Comparison of ENCODE assay signal across 20 cellular contexts in genomic region chr12:31954925-31955678, GRCh38. TPM values are rescaled to one million over a fixed set of nuclear protein-coding genes. Genes with fewer than 3 reads are reported as not detected.
A peak's percentile ranks its signal among the peaks of the same experiment; 100 is the strongest.
DNase-seq lines count a peak whose midpoint lies in the region; ATAC-seq lines count a peak whose summit lies in the region.
"Had no signal": no experiment of that assay in that cellular context is flagged by ENCODE, and none has a peak within 500 bp of the region (broad histone marks: within the 10 kb centered on the region; RNA-seq: fewer than 3 reads in every experiment).

No MANE protein-coding gene starts in this region.

- no peak overlapping the region for H3K4me3 Mint-ChIP-seq in activated CD8-positive, alpha-beta memory T cell treated with anti-CD3 and anti-CD28 coated beads, Interleukin-2, amount 10 ng/mL, durations not matched to agents 7 days and 5 days
- peak overlapping the region in 1 of 3 donors; percentile 36 for H3K4me3 Mint-ChIP-seq in T-cell
- H3K4me3 Mint-ChIP-seq in effector memory CD8-positive, alpha-beta T cell, result peak overlapping the region; percentile 20 to 38
- peak overlapping the region in 1 of 2 donors; percentile 31 for H3K4me3 Mint-ChIP-seq in stimulated activated naive B cell treated with anti-CD40 and anti-IgM and Interleukin-4, amounts not matched to agents 10 μg/mL and 1 μg/mL and 100 μg/mL, for 72 hours
- H3K4me3 Mint-ChIP-seq: mesothelial cell of epicardium had no signal

- CTCF ChIA-PET in activated CD8-positive, alpha-beta memory T cell treated with anti-CD3 and anti-CD28 coated beads, Interleukin-2, amount 10 ng/mL, durations not matched to agents 7 days and 5 days (lab: Charles Lee), result interaction anchor here (0.7 kb wide), 1 partner anchor 12 kb away, joined by 3 read pairs; no protein-coding TSS in a partner anchor
- CTCF ChIA-PET in T-cell (lab: Charles Lee), result interaction anchor here (0.7 kb wide), 2 partner anchors 105 to 125 kb away, joined by 4 to 7 read pairs; no protein-coding TSS in a partner anchor

- no peak for DNase-seq in activated CD8-positive, alpha-beta memory T cell treated with anti-CD3 and anti-CD28 coated beads, Interleukin-2, amount 10 ng/mL, durations not matched to agents 7 days and 5 days
- no peak for DNase-seq in activated CD8-positive, alpha-beta memory T cell treated with anti-CD3 and anti-CD28 coated beads, Interleukin-2, amount 50 U/mL, for 4 hours
- no peak for DNase-seq in T-cell
- no peak for DNase-seq in effector memory CD8-positive, alpha-beta T cell
- no peak for DNase-seq in stimulated activated naive B cell treated with anti-CD40 and anti-IgM and Interleukin-4, amounts not matched to agents 10 μg/mL and 1 μg/mL and 100 μg/mL, for 72 hours
- DNase-seq: activated CD4-positive, alpha-beta T cell treated with anti-CD3 and anti-CD28 coated beads, Interleukin-2, amount 50 U/mL, for 48 hours; activated T-cell treated with anti-CD3 and anti-CD28 coated beads, Interleukin-2, amount 50 U/mL, for 72 hours; amniotic stem cell; GDM1; heart left ventricle; NCI-H1417; NCI-H2171 treated with DMSO at 0.1 percent for 48 hours; NCI-H69; stimulated activated CD4-positive, alpha-beta T cell treated with anti-CD3 and anti-CD28 coated beads, Interleukin-12 subunit alpha, Interleukin-12 subunit beta, amount 100 ng/mL, for 4 hours had no signal

- H3K27me3 Mint-ChIP-seq in activated CD8-positive, alpha-beta memory T cell treated with anti-CD3 and anti-CD28 coated beads, Interleukin-2, amount 10 ng/mL, durations not matched to agents 7 days and 5 days, result no peaks in the 10 kb centered on the region
- H3K27me3 Mint-ChIP-seq in T-cell, result no peaks in the 10 kb centered on the region
- no peaks in the 10 kb centered on the region for H3K27me3 Mint-ChIP-seq in effector memory CD8-positive, alpha-beta T cell
- no peaks in the 10 kb centered on the region for H3K27me3 Mint-ChIP-seq in stimulated activated naive B cell treated with anti-CD40 and anti-IgM and Interleukin-4, amounts not matched to agents 10 μg/mL and 1 μg/mL and 100 μg/mL, for 72 hours

- POLR2A ChIA-PET in T-cell (lab: Charles Lee), result interaction anchor here (0.7 to 0.9 kb wide), 3 partner anchors 41 to 121 kb away, joined by 3 to 16 read pairs (median 7); no protein-coding TSS in a partner anchor

- H3K27ac Mint-ChIP-seq in activated CD8-positive, alpha-beta memory T cell treated with anti-CD3 and anti-CD28 coated beads, Interleukin-2, amount 10 ng/mL, durations not matched to agents 7 days and 5 days, result peak overlapping the region; percentile 15
- H3K27ac Mint-ChIP-seq in T-cell, result peak overlapping the region; percentile 78 to 81
- H3K27ac Mint-ChIP-seq in effector memory CD8-positive, alpha-beta T cell, result peak overlapping the region in 1 of 2 donors; percentile 41
- peak overlapping the region; percentile 75 for H3K27ac Mint-ChIP-seq in stimulated activated naive B cell treated with anti-CD40 and anti-IgM and Interleukin-4, amounts not matched to agents 10 μg/mL and 1 μg/mL and 100 μg/mL, for 72 hours
- H3K27ac Mint-ChIP-seq: activated T-cell treated with anti-CD3 and anti-CD28 coated beads, Interleukin-2, amount 50 U/mL, for 72 hours; mesothelial cell of epicardium had no signal

- H3K9me3 Mint-ChIP-seq in activated CD8-positive, alpha-beta memory T cell treated with anti-CD3 and anti-CD28 coated beads, Interleukin-2, amount 10 ng/mL, durations not matched to agents 7 days and 5 days (ENCODE audit: low read depth), result peaks cover 10% of the 10 kb centered on the region
- H3K9me3 Mint-ChIP-seq in T-cell, result peaks cover 0 to 11% (median 3%) of the 10 kb centered on the region in 3 donors
- peaks cover 0 to 2% of the 10 kb centered on the region in 2 donors for H3K9me3 Mint-ChIP-seq in effector memory CD8-positive, alpha-beta T cell
- peaks cover 14 to 16% of the 10 kb centered on the region in 2 donors for H3K9me3 Mint-ChIP-seq in stimulated activated naive B cell treated with anti-CD40 and anti-IgM and Interleukin-4, amounts not matched to agents 10 μg/mL and 1 μg/mL and 100 μg/mL, for 72 hours

- peaks cover 45% of the 10 kb centered on the region for H3K4me1 Mint-ChIP-seq in activated CD8-positive, alpha-beta memory T cell treated with anti-CD3 and anti-CD28 coated beads, Interleukin-2, amount 10 ng/mL, durations not matched to agents 7 days and 5 days
- peaks cover 58 to 68% (median 59%) of the 10 kb centered on the region in 3 donors for H3K4me1 Mint-ChIP-seq in T-cell
- H3K4me1 Mint-ChIP-seq in effector memory CD8-positive, alpha-beta T cell (ENCODE audit: low read depth in 2 of 2), result peaks cover 37 to 43% of the 10 kb centered on the region in 2 donors
- H3K4me1 Mint-ChIP-seq in stimulated activated naive B cell treated with anti-CD40 and anti-IgM and Interleukin-4, amounts not matched to agents 10 μg/mL and 1 μg/mL and 100 μg/mL, for 72 hours, result peaks cover 38 to 66% of the 10 kb centered on the region in 2 donors

- peaks cover 51% of the 10 kb centered on the region for H3K36me3 Mint-ChIP-seq in activated CD8-positive, alpha-beta memory T cell treated with anti-CD3 and anti-CD28 coated beads, Interleukin-2, amount 10 ng/mL, durations not matched to agents 7 days and 5 days
- H3K36me3 Mint-ChIP-seq in T-cell, result peaks cover 11% of the 10 kb centered on the region
- peaks cover 13% of the 10 kb centered on the region for H3K36me3 Mint-ChIP-seq in effector memory CD8-positive, alpha-beta T cell (ENCODE audit: insufficient read depth)
- H3K36me3 Mint-ChIP-seq in stimulated activated naive B cell treated with anti-CD40 and anti-IgM and Interleukin-4, amounts not matched to agents 10 μg/mL and 1 μg/mL and 100 μg/mL, for 72 hours, result peaks cover 37 to 59% of the 10 kb centered on the region in 2 donors

- ATAC-seq in activated CD8-positive, alpha-beta memory T cell treated with anti-CD3 and anti-CD28 coated beads, Interleukin-2, amount 10 ng/mL, durations not matched to agents 7 days and 5 days, result no peak
- ATAC-seq in T-cell (replicated peaks in 1 of 4), result no peak
- ATAC-seq in effector memory CD8-positive, alpha-beta T cell (replicated peaks), result no peak
- no peak for ATAC-seq in stimulated activated naive B cell treated with anti-CD40 and anti-IgM and Interleukin-4, amounts not matched to agents 10 μg/mL and 1 μg/mL and 100 μg/mL, for 72 hours (replicated peaks)
- ATAC-seq in GM18909 (IDR thresholded peaks at IDR 0.05; ENCODE audit: poor library complexity, unreplicated experiment), result no peak
- no peak for ATAC-seq in activated CD4-positive, CD25-positive, alpha-beta regulatory T cell treated with anti-CD3 and anti-CD28 coated beads, Interleukin-2, amount 50 U/mL, for 24 hours
- ATAC-seq in GM21515 (IDR thresholded peaks at IDR 0.05; ENCODE audit: unreplicated experiment), result no peak
- ATAC-seq: activated T-cell treated with anti-CD3 and anti-CD28 coated beads, Interleukin-2, amount 50 U/mL, for 72 hours; heart left ventricle; left lung; Right ventricle myocardium inferior had no signal

RNA-seq across cellular contexts. Expression of gene RESF1, which starts 4.1 kb away (rescaled TPM):
- total RNA-seq in activated CD8-positive, alpha-beta memory T cell treated with anti-CD3 and anti-CD28 coated beads, Interleukin-2, amount 10 ng/mL, durations not matched to agents 7 days and 5 days, result 100 to 1,000 TPM; 110 to 137 TPM
- total RNA-seq in T-cell, result 100 to 1,000 TPM; 196 to 351 (median 265) TPM
